Comparison of ENCODE assay signal across 1 cellular context in genomic region chr1:70587803-70588465, GRCh38.
A peak's percentile ranks its signal among the peaks of the same experiment; 100 is the strongest.
TF ChIP-seq lines count a peak whose summit lies in the region.

No MANE protein-coding gene starts in this region.

TF ChIP-seq in HEK293, 187 proteins besides CTCF, POLR2A, EP300 and RAD21 (continued from another document):
- peak; percentile 90 for TF ChIP-seq BCL6B (tag by site-specific recombination; IDR thresholded peaks at IDR 0.05)
- TF ChIP-seq ZNF785 (tag by site-specific recombination; IDR thresholded peaks at IDR 0.05) = no peak
- TF ChIP-seq GLIS1 (tag by site-specific recombination; IDR thresholded peaks at IDR 0.05) = peak; percentile 49; the same call in 1 of the 2 replicates
- peak; percentile 81 for TF ChIP-seq ZNF843 (tag by site-specific recombination; IDR thresholded peaks at IDR 0.05)
- TF ChIP-seq FEZF1 (tag by site-specific recombination; IDR thresholded peaks at IDR 0.05) = peak; percentile 61
- peak; percentile 59; the same call in 1 of the 2 replicates for TF ChIP-seq ZNF580 (tag by site-specific recombination; IDR thresholded peaks at IDR 0.05)
- no peak for TF ChIP-seq ZNF221 (tag by site-specific recombination; IDR thresholded peaks at IDR 0.05; ENCODE audit: borderline replicate concordance)
- no peak for TF ChIP-seq ATF2 (tag by site-specific recombination; IDR thresholded peaks at IDR 0.05; ENCODE audit: low read depth)
- 0 out of 2 replicates have a peak, but pooled peaks have one; percentile 21 for TF ChIP-seq TSHZ1 (tag by site-specific recombination; IDR thresholded peaks at IDR 0.05; ENCODE audit: borderline replicate concordance)
- peak; percentile 70 for TF ChIP-seq PRDM4 (tag by site-specific recombination; IDR thresholded peaks at IDR 0.05)
